8 cellular contexts compared by ENCODE assay signal in genomic region chr3:78645628-78646310, GRCh38.
DNase-seq lines count a peak whose midpoint lies in the region; ATAC-seq, FAIRE-seq and TF ChIP-seq lines count a peak whose summit lies in the region.

No MANE protein-coding gene starts in this region.

- DNase-seq in COR-L47 (lab: John Stamatoyannopoulos, UW) (peak; percentile 41), NCI-H226 (peak; percentile 46), brain microvascular endothelial cell (peak; percentile 71), keratinocyte (ENCODE audit: low read depth, low spot score) (peak; percentile 46), type B pancreatic cell (ENCODE audit: extremely low spot score, unreplicated experiment) (no peak)
- DNase-seq in activated T-cell treated with anti-CD3 and anti-CD28 coated beads, Interleukin-2, amount 50 U/mL, for 48 hours, result no peak

- H3K4me1 ChIP-seq in keratinocyte (ENCODE audit: control insufficient read depth, extremely low read depth, insufficient read depth, low read length), result peaks cover 27% of the 10 kb centered on the region

- H3K27me3 ChIP-seq in brain microvascular endothelial cell (replicated peaks) (no peaks in the 10 kb centered on the region), keratinocyte (ENCODE audit: control insufficient read depth, extremely low read depth, insufficient read depth, low read length) (no peaks in the 10 kb centered on the region)

- H3K27me3 Mint-ChIP-seq in type B pancreatic cell, result peaks cover 3% of the 10 kb centered on the region

- peak; percentile 82 for ATAC-seq in GM19025 (IDR thresholded peaks at IDR 0.05; ENCODE audit: low read depth, unreplicated experiment)
- peak; percentile 66 for ATAC-seq in HG03103 (IDR thresholded peaks at IDR 0.05; ENCODE audit: low read depth, unreplicated experiment)

- FAIRE-seq in keratinocyte (lab: Jason Lieb, UNC), result peak; percentile 94

- no peaks in the 10 kb centered on the region for H3K9me3 ChIP-seq in keratinocyte (ENCODE audit: control insufficient read depth, low read depth, low read length)

- H3K4me1 Mint-ChIP-seq in type B pancreatic cell (ENCODE audit: unreplicated experiment), result peaks cover 26% of the 10 kb centered on the region

- H3K36me3 Mint-ChIP-seq in type B pancreatic cell, result peaks cover 37% of the 10 kb centered on the region

- no peak overlapping the region for H2AFZ ChIP-seq in keratinocyte (ENCODE audit: control insufficient read depth, low read length)

- in situ Hi-C loops in brain microvascular endothelial cell (cut with HindIII; ENCODE audit: low pct_ligation_motif_present, low sequenced_read_pairs), result no loop called here

- no peak overlapping the region for H3K9ac ChIP-seq in keratinocyte (ENCODE audit: control insufficient read depth, extremely low read depth, insufficient read depth, low read length)

- TF ChIP-seq CTCF in brain microvascular endothelial cell (IDR thresholded peaks at IDR 0.05; ENCODE audit: low read depth, low read length, missing control alignments), result peak; percentile 58
- TF ChIP-seq CTCF in keratinocyte (optimal IDR thresholded peaks at IDR 0.05 in 1 of 3, IDR thresholded peaks at IDR 0.05 in 1 of 3, conservative IDR thresholded peaks at IDR 0.05 in 1 of 3; ENCODE audit: extremely low read depth in 1 of 3, insufficient read depth in 2 of 3, low read length in 3 of 3), result peak in 2 of 3 experiments; percentile 49 to 76
- TF ChIP-seq CTCF in type B pancreatic cell (conservative IDR thresholded peaks at IDR 0.05), result peak; percentile 95

- H3K4me2 ChIP-seq in keratinocyte (ENCODE audit: control insufficient read depth, extremely low read depth, insufficient read depth, low read depth, low read length), result no peak overlapping the region

- dilution Hi-C loops in keratinocyte (cut with MboI; ENCODE audit: extremely low pct_ligation_motif_present, low sequenced_read_pairs), result no loop called here

- H3K4me3 Mint-ChIP-seq in type B pancreatic cell, result no peak overlapping the region

- no peaks in the 10 kb centered on the region for H3K9me1 ChIP-seq in keratinocyte (ENCODE audit: control insufficient read depth, extremely low read depth, insufficient read depth, low read length)

- no peak overlapping the region for H3K27ac ChIP-seq in brain microvascular endothelial cell
- no peak overlapping the region for H3K27ac ChIP-seq in keratinocyte (ENCODE audit: control insufficient read depth, insufficient read depth, low read length)

- H3K9me3 Mint-ChIP-seq in type B pancreatic cell, result no peaks in the 10 kb centered on the region

- H3K79me2 ChIP-seq in keratinocyte (ENCODE audit: control insufficient read depth, insufficient read depth, low read length), result no peaks in the 10 kb centered on the region

- H3K4me3 ChIP-seq in brain microvascular endothelial cell (ENCODE audit: low read depth, low read length), result no peak overlapping the region
- no peak overlapping the region for H3K4me3 ChIP-seq in keratinocyte (ENCODE audit: control insufficient read depth in 2 of 3, extremely low read depth in 1 of 3, insufficient read depth in 2 of 3, low read depth in 1 of 3, low read length in 3 of 3)

- H3K27ac Mint-ChIP-seq in type B pancreatic cell, result no peak overlapping the region

- no peaks in the 10 kb centered on the region for H3K36me3 ChIP-seq in brain microvascular endothelial cell (replicated peaks)
- H3K36me3 ChIP-seq in keratinocyte (ENCODE audit: control insufficient read depth in 2 of 2, extremely low read depth in 1 of 2, insufficient read depth in 2 of 2, low read length in 2 of 2), result peaks cover 0 to 2% of the 10 kb centered on the region in 2 experiments

- H4K20me1 ChIP-seq in keratinocyte (ENCODE audit: control insufficient read depth, extremely low read depth, insufficient read depth, low read length), result no peaks in the 10 kb centered on the region

Comparison
In these comparisons a context has a peak if more than half of its experiments do, and no peak if none do; other contexts are left out.
1. DNase-seq: peak in COR-L47 (single experiment), NCI-H226 (single experiment), brain microvascular endothelial cell (single experiment) and keratinocyte (single experiment); none in type B pancreatic cell (single experiment) and activated T-cell treated with anti-CD3 and anti-CD28 coated beads, Interleukin-2, amount 50 U/mL, for 48 hours (0 of 2).
2. Peak in every context shown above with its lines, with median percentiles within 50 percentile points of each other: CTCF ChIP-seq.